In genomic region chr1:213123532-213123931, GRCh38 we compare ENCODE assay signal across 13 cellular contexts.
DNase-seq lines count a peak whose midpoint lies in the region; ATAC-seq and TF ChIP-seq lines count a peak whose summit lies in the region.
"Had no signal": no experiment of that assay in that cellular context is flagged by ENCODE, and none has a peak within 500 bp of the region (broad histone marks: within the 10 kb centered on the region; RNA-seq: fewer than 3 reads in every experiment).

No MANE protein-coding gene starts in this region.

- DNase-seq in EL (peak; percentile 76), RKO (ENCODE audit: low spot score) (peak; percentile 30), fibroblast of peridontal ligament (ENCODE audit: extremely low read depth) (peak; percentile 36), psoas muscle (no peak), amniotic stem cell (lab: John Stamatoyannopoulos, UW) (no peak), Kasumi-1 (lab: John Stamatoyannopoulos, UW) (no peak)
- DNase-seq: CD8-positive, alpha-beta T cell; lower lobe of right lung; NCI-H2171; WERI-Rb-1 had no signal

- 93 to 99% (median 93%) methylated on average over 2 of the region's 2 CpGs for WGBS in psoas muscle, 3 donors

- H3K4me3 ChIP-seq in psoas muscle: no peak overlapping the region
- H3K4me3 ChIP-seq: lower lobe of right lung, right atrium auricular region had no signal

- no peak overlapping the region for H3K27ac ChIP-seq in psoas muscle
- H3K27ac ChIP-seq: lower lobe of right lung, right atrium auricular region, WERI-Rb-1 had no signal

- no peaks in the 10 kb centered on the region for H3K27me3 ChIP-seq in psoas muscle (ENCODE audit: insufficient read depth in 3 of 3, low read length in 2 of 3)
- H3K27me3 ChIP-seq: right atrium auricular region had no signal

- H3K36me3 ChIP-seq in psoas muscle (ENCODE audit: insufficient read depth in 1 of 2, low read depth in 1 of 2): no peaks in the 10 kb centered on the region
- H3K36me3 ChIP-seq: right atrium auricular region, WERI-Rb-1 had no signal

- intact Hi-C loops in psoas muscle (cut with DNase I): no loop called here

- peaks cover 11% of the 10 kb centered on the region for H3K4me1 ChIP-seq in psoas muscle
- H3K4me1 ChIP-seq: lower lobe of right lung had no signal

- peak in 3 of 4 donors; percentile 58 to 67 (median 61) for ATAC-seq in psoas muscle
- ATAC-seq in HG02759 (IDR thresholded peaks at IDR 0.05; ENCODE audit: unreplicated experiment): no peak
- ATAC-seq in GM21423 (IDR thresholded peaks at IDR 0.05; ENCODE audit: unreplicated experiment): no peak
- ATAC-seq: CD8-positive, alpha-beta T cell; lower lobe of right lung had no signal

- no peak for TF ChIP-seq CTCF in psoas muscle (IDR thresholded peaks at IDR 0.05)

- H3K9me3 ChIP-seq in psoas muscle: no peaks in the 10 kb centered on the region
- H3K9me3 ChIP-seq: lower lobe of right lung, right atrium auricular region had no signal

Comparison
In these comparisons a context has a peak if more than half of its experiments do, and no peak if none do; other contexts are left out.
1. DNase-seq: peak in EL (single experiment), RKO (single experiment) and fibroblast of peridontal ligament (single experiment); none in psoas muscle (0 of 2), amniotic stem cell (single experiment) and Kasumi-1 (0 of 2).
2. ATAC-seq: peak in psoas muscle (3 of 4); none in HG02759 (single experiment) and GM21423 (single experiment).